Comparison of ENCODE assay signal across 32 cellular contexts in genomic region chr1:158983235-158983634, GRCh38. TPM values are rescaled to one million over a fixed set of nuclear protein-coding genes. Genes with fewer than 3 reads are reported as not detected.
"Had no signal": no experiment of that assay in that cellular context is flagged by ENCODE, and none has a peak within 500 bp of the region (broad histone marks: within the 10 kb centered on the region; RNA-seq: fewer than 3 reads in every experiment).

No MANE protein-coding gene starts in this region.

- H3K36me3 ChIP-seq: neural progenitor cell, ovary, spleen, suprapubic skin, tibial artery, transverse colon, upper lobe of right lung, vagina had no signal

- H3K79me2 ChIP-seq: parathyroid adenoma had no signal

- H3K9ac ChIP-seq: neural progenitor cell, parathyroid adenoma had no signal

- ATAC-seq: naive thymus-derived CD4-positive, alpha-beta T cell; psoas muscle; right cardiac atrium; sciatic nerve; stimulated activated memory B cell treated with anti-CD40 and anti-IgM and Interleukin-4, amounts not matched to agents 10 μg/mL and 1 μg/mL and 100 μg/mL, for 72 hours; stimulated activated naive CD8-positive, alpha-beta T cell treated with anti-CD3 and anti-CD28 coated beads, Interleukin-15, amount 100 ng/mL, for 72 hours; stimulated activated naive CD8-positive, alpha-beta T cell treated with anti-CD3 and anti-CD28 coated beads, Interleukin-15, Interleukin-2, amounts not matched to agents 100 U/mL and 50 U/mL, for 24 hours; upper lobe of right lung had no signal

- H3K4me2 ChIP-seq: neural progenitor cell, smooth muscle cell had no signal

- H3K4me3 ChIP-seq: neural progenitor cell, ovary, psoas muscle, skin epidermis, smooth muscle cell, spleen, suprapubic skin, testis, tibial artery, transverse colon, upper lobe of right lung, vagina had no signal

- H2AFZ ChIP-seq: neural progenitor cell, parathyroid adenoma had no signal

- H3K27me3 ChIP-seq: neural progenitor cell, ovary, spleen, suprapubic skin, testis, tibial artery, transverse colon, upper lobe of right lung, vagina had no signal

- H3K4me1 ChIP-seq: neural progenitor cell, parathyroid adenoma, psoas muscle, suprapubic skin, testis, tibial artery, transverse colon, upper lobe of right lung, vagina had no signal

- H3K27ac ChIP-seq: neural progenitor cell, ovary, parathyroid adenoma, psoas muscle, skin epidermis, spleen, suprapubic skin, testis, tibial artery, transverse colon, upper lobe of right lung, vagina had no signal

- H3K9me3 ChIP-seq: ovary, psoas muscle, suprapubic skin, testis, upper lobe of right lung, vagina had no signal

- DNase-seq: naive thymus-derived CD4-positive, alpha-beta T cell; occipital lobe; ovary; posterior cingulate gyrus; psoas muscle; right cardiac atrium; spleen; stimulated activated CD4-positive, alpha-beta T cell treated with anti-CD3 and anti-CD28 coated beads, Interleukin-12 subunit alpha, Interleukin-12 subunit beta, amount 100 ng/mL, for 4 hours; stimulated activated CD4-positive, alpha-beta T cell treated with anti-CD3 and anti-CD28 coated beads, Interleukin-1b, Interleukin-23, amount 100 ng/mL, for 48 hours; stimulated activated CD4-positive, alpha-beta T cell treated with anti-CD3 and anti-CD28 coated beads, Interleukin-4, amount 100 ng/mL, for 1 hour; stimulated activated CD4-positive, alpha-beta T cell treated with anti-CD3 and anti-CD28 coated beads, Interleukin-4, amount 100 ng/mL, for 4 hours; stimulated activated CD8-positive, alpha-beta memory T cell treated with anti-CD3 and anti-CD28 coated beads, Interleukin-4, amount 100 ng/mL, for 48 hours; stimulated activated naive CD4-positive, alpha-beta T cell; stimulated activated naive CD8-positive, alpha-beta T cell treated with anti-CD3 and anti-CD28 coated beads, Interleukin-15, amount 100 ng/mL, for 72 hours; stimulated activated naive CD8-positive, alpha-beta T cell treated with anti-CD3 and anti-CD28 coated beads, Interleukin-15, Interleukin-2, amounts not matched to agents 100 U/mL and 50 U/mL, for 24 hours; substantia nigra; testis; tibial artery; transverse colon; upper lobe of right lung had no signal

RNA-seq across cellular contexts. Expression of gene IFI16, which starts 26.5 kb away (rescaled TPM):
- polyA plus RNA-seq: neural cell had no signal

RNA-seq across cellular contexts. Expression of gene PYHIN1, which starts 51.9 kb away (rescaled TPM):
- total RNA-seq: occipital lobe, osteoblast, progenitor cell of endocrine pancreas, renal cortical epithelial cell had no signal
- polyA plus RNA-seq: neural cell, smooth muscle cell had no signal
